Comparison of ENCODE assay signal across 8 cellular contexts in the genomic region with DNA sequence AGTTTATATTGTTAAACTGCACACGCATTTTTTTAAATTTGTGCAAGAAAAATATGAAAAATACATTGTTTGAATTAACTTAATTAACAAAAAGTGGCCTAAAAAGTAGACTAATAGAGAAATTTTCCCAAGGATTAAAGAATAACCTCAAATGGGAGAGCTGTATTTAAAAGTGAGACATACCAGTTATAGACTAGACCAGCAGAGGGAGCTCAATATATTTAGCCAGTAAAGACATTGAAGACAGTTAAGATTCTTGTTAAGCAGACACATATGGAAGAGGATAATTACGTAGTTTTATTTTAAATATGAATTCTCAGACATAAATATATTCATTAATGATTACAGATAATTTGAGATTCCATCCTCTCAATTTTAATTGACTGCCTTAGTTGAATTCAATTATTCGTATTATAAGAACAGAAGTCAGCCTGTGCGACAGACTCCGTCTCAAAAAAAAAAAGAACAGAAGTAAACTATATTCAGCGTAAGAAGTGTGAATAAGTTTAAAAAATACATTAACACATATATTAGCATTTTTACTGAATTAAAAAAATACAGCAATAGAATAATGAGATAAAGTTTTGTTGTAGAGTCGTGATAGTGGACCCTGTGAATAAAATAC.
A peak's percentile ranks its signal among the peaks of the same experiment; 100 is the strongest.
DNase-seq lines count a peak whose midpoint lies in the region; ATAC-seq and TF ChIP-seq lines count a peak whose summit lies in the region.

No MANE protein-coding gene starts in this region.

- no peak overlapping the region for H3K27ac ChIP-seq in Karpas-422 (ENCODE audit: low read length)
- no peak overlapping the region for H3K27ac ChIP-seq in ovary

- H3K4me1 ChIP-seq in Karpas-422 (ENCODE audit: low read length) (no peaks in the 10 kb centered on the region), ovary (ENCODE audit: insufficient read depth) (no peaks in the 10 kb centered on the region)

- DNase-seq in GM10248 (ENCODE audit: extremely low spot score) (peak; percentile 22), Karpas-422 (peak; percentile 65), RKO (ENCODE audit: low spot score) (peak; percentile 74), fibroblast of gingiva (ENCODE audit: low read depth) (peak; percentile 34), skeletal muscle cell (ENCODE audit: low read depth) (peak; percentile 16), ovary (no peak)

- H3K9me2 ChIP-seq in Karpas-422 (replicated peaks; ENCODE audit: insufficient read depth, low read length), result no peaks in the 10 kb centered on the region

- intact Hi-C loops in ovary (cut with DNase I), result no loop called here

- H3K79me2 ChIP-seq in Karpas-422 (ENCODE audit: low read length), result no peaks in the 10 kb centered on the region

- CTCF ChIA-PET in GM10248 (lab: Yijun Ruan, JAX), result interaction anchor here (0.7 to 2.2 kb wide), 9 partner anchors 9 to 1577 kb away, joined by 3 to 7 read pairs (median 3); no protein-coding TSS in a partner anchor

- no peaks in the 10 kb centered on the region for H3K9me3 ChIP-seq in Karpas-422 (ENCODE audit: low read length)
- H3K9me3 ChIP-seq in ovary, result no peaks in the 10 kb centered on the region

- H3K9ac ChIP-seq in Karpas-422 (ENCODE audit: low read length), result no peak overlapping the region

- H3K27me3 ChIP-seq in Karpas-422 (ENCODE audit: low read length), result no peaks in the 10 kb centered on the region
- no peaks in the 10 kb centered on the region for H3K27me3 ChIP-seq in ovary

- POLR2A ChIA-PET in GM10248 (lab: Yijun Ruan, JAX), result no interaction called here

- TF ChIP-seq POLR2A in ovary (IDR thresholded peaks at IDR 0.05) (no peak), GM18505 (IDR thresholded peaks at IDR 0.05; ENCODE audit: borderline replicate concordance, extremely low read depth, insufficient read depth, insufficient read length) (no peak)

- no peaks in the 10 kb centered on the region for H4K20me1 ChIP-seq in Karpas-422 (ENCODE audit: insufficient read depth, low read depth, low read length)

- no peak overlapping the region for H3K4me2 ChIP-seq in Karpas-422 (ENCODE audit: low read depth, low read length, poor library complexity, severe bottlenecking)

- peak; percentile 84 for ATAC-seq in GM21825 (IDR thresholded peaks at IDR 0.05; ENCODE audit: unreplicated experiment)
- ATAC-seq in GM18505 (IDR thresholded peaks at IDR 0.05; ENCODE audit: unreplicated experiment), result no peak

- H3K36me3 ChIP-seq in Karpas-422 (ENCODE audit: insufficient read depth, low read length) (no peaks in the 10 kb centered on the region), ovary (no peaks in the 10 kb centered on the region)

- H3K4me3 ChIP-seq in Karpas-422 (ENCODE audit: low read length) (no peak overlapping the region), skeletal muscle cell (ENCODE audit: low read depth, low read length) (no peak overlapping the region), ovary (no peak overlapping the region)

- TF ChIP-seq EP300 in ovary (IDR thresholded peaks at IDR 0.05), result no peak

- 50 to 70% (median 58%) methylated on average over 7 of the region's 7 CpGs for WGBS in ovary, 3 donors

- H2AFZ ChIP-seq in Karpas-422 (ENCODE audit: low read length), result no peak overlapping the region

- TF ChIP-seq CTCF in GM10248 (IDR thresholded peaks at IDR 0.05; ENCODE audit: control extremely low read depth, extremely low read depth, low read depth, missing control alignments) (peak; percentile 69), ovary (IDR thresholded peaks at IDR 0.05) (no peak)

Comparison
In these comparisons a context has a peak if more than half of its experiments do, and no peak if none do; other contexts are left out.
1. DNase-seq: peak in GM10248 (single experiment), Karpas-422 (single experiment), RKO (single experiment), fibroblast of gingiva (single experiment) and skeletal muscle cell (single experiment); none in ovary (0 of 5).